1 cellular context compared by ENCODE assay signal in the genomic region with DNA sequence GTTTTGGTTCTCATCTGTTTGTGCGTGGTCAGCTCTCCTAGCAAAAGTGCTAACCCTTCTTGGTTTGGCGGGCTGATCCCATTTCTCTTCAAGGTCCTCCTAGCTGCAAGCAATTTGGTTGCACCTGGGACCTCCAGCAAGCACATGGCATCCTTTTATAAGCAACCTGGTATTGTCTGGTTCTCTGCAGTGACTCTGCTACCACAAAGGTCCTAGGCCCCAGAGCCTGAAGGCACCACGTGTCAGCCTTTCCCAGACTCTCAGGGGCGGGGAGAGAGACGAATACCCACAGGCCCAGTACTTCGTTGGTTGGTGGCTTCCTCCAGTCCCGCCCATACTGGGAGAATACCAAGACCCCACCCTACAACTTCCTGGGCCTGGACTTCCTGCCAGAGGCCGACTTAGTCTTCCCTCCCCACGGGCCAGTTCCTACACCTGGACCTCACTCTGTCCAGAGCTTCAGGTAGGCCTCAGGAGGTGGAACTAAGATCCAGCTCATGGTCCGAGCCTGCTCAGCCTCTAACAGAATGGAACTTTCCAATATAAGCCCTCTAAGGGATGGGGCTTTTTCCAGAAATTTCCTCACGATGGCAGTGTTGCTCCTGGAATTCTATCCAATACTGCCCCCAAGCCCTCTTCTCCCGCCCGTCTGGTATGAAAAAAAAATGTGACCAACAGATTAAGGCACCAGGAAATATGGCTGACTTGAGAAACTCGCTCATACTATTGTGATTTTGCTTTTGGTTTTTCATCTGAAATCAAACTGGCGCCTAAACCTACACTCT.
A peak's percentile ranks its signal among the peaks of the same experiment; 100 is the strongest.
TF ChIP-seq lines count a peak whose summit lies in the region.

No MANE protein-coding gene starts in this region.

TF ChIP-seq in HEK293, 187 proteins besides CTCF, POLR2A, EP300 and RAD21 (continued from another document and continues in another):
- TF ChIP-seq, protein P1, sequence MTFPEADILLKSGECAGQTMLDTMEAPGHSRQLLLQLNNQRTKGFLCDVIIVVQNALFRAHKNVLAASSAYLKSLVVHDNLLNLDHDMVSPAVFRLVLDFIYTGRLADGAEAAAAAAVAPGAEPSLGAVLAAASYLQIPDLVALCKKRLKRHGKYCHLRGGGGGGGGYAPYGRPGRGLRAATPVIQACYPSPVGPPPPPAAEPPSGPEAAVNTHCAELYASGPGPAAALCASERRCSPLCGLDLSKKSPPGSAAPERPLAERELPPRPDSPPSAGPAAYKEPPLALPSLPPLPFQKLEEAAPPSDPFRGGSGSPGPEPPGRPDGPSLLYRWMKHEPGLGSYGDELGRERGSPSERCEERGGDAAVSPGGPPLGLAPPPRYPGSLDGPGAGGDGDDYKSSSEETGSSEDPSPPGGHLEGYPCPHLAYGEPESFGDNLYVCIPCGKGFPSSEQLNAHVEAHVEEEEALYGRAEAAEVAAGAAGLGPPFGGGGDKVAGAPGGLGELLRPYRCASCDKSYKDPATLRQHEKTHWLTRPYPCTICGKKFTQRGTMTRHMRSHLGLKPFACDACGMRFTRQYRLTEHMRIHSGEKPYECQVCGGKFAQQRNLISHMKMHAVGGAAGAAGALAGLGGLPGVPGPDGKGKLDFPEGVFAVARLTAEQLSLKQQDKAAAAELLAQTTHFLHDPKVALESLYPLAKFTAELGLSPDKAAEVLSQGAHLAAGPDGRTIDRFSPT (tag by site-specific recombination; IDR thresholded peaks at IDR 0.05) = no peak
- TF ChIP-seq ZNF473 (tag by site-specific recombination; IDR thresholded peaks at IDR 0.05) (no peak), ZNF548 (tag by site-specific recombination; IDR thresholded peaks at IDR 0.05) (no peak), ZNF768 (tag by site-specific recombination; IDR thresholded peaks at IDR 0.05) (no peak), ZNF157 (tag by site-specific recombination; IDR thresholded peaks at IDR 0.05) (no peak), HOXC10 (CRISPR knock-in tag; IDR thresholded peaks at IDR 0.05) (no peak), ZNF292 (tag by site-specific recombination; IDR thresholded peaks at IDR 0.05; ENCODE audit: borderline replicate concordance, low read depth) (no peak), ZNF76 (tag by site-specific recombination; IDR thresholded peaks at IDR 0.05; ENCODE audit: borderline replicate concordance, low read depth) (no peak; the same call in none of the 2 replicates), ZFP69B (tag by site-specific recombination; IDR thresholded peaks at IDR 0.05) (peak; percentile 34; the same call in 1 of the 2 replicates), ZNF404 (tag by site-specific recombination; IDR thresholded peaks at IDR 0.05) (no peak), ZNF133 (tag by site-specific recombination; IDR thresholded peaks at IDR 0.05) (no peak), ZNF274 (IDR thresholded peaks at IDR 0.05; ENCODE audit: low read length) (no peak), ZNF274 (tag by site-specific recombination; IDR thresholded peaks at IDR 0.05; ENCODE audit: borderline replicate concordance) (no peak), KLF9 (tag by site-specific recombination; IDR thresholded peaks at IDR 0.05; ENCODE audit: low read depth) (no peak), GLI4 (tag by site-specific recombination; IDR thresholded peaks at IDR 0.05) (no peak), ZNF785 (tag by site-specific recombination; IDR thresholded peaks at IDR 0.05) (no peak), ZNF174 (tag by site-specific recombination; IDR thresholded peaks at IDR 0.05) (no peak), ZNF677 (tag by site-specific recombination; IDR thresholded peaks at IDR 0.05) (no peak), ZBTB21 (tag by site-specific recombination; IDR thresholded peaks at IDR 0.05) (peak; percentile 42; the same call in 1 of the 2 replicates), ZNF433 (tag by site-specific recombination; IDR thresholded peaks at IDR 0.05; ENCODE audit: low read depth) (no peak), SP7 (tag by site-specific recombination; IDR thresholded peaks at IDR 0.05) (peak; percentile 60), ZNF223 (tag by site-specific recombination; IDR thresholded peaks at IDR 0.05) (no peak), ZSCAN30 (tag by site-specific recombination; IDR thresholded peaks at IDR 0.05) (peak; percentile 72; the same call in 1 of the 2 replicates), ZNF169 (tag by site-specific recombination; IDR thresholded peaks at IDR 0.05) (no peak), ZNF324 (tag by site-specific recombination; IDR thresholded peaks at IDR 0.05) (peak; percentile 74), ZNF394 (tag by site-specific recombination; IDR thresholded peaks at IDR 0.05; ENCODE audit: borderline replicate concordance) (peak; percentile 41; the same call in 1 of the 2 replicates), SP2 (tag by site-specific recombination; IDR thresholded peaks at IDR 0.05) (peak; percentile 97), KLF8 (tag by site-specific recombination; IDR thresholded peaks at IDR 0.05) (peak; percentile 57; the same call in 1 of the 2 replicates), ZNF776 (tag by site-specific recombination; IDR thresholded peaks at IDR 0.05; ENCODE audit: borderline replicate concordance) (no peak), ZNF664 (tag by site-specific recombination; IDR thresholded peaks at IDR 0.05) (no peak), ZNF571 (tag by site-specific recombination; IDR thresholded peaks at IDR 0.05) (no peak), ZNF23 (tag by site-specific recombination; IDR thresholded peaks at IDR 0.05; ENCODE audit: borderline replicate concordance) (no peak), ZNF792 (tag by site-specific recombination; IDR thresholded peaks at IDR 0.05) (no peak), ZNF510 (tag by site-specific recombination; IDR thresholded peaks at IDR 0.05; ENCODE audit: insufficient replicate concordance) (no peak), ZNF830 (tag by site-specific recombination; IDR thresholded peaks at IDR 0.05; ENCODE audit: low read depth) (no peak), ZNF600 (tag by site-specific recombination; IDR thresholded peaks at IDR 0.05) (peak; percentile 85), ZBTB1 (tag by site-specific recombination; IDR thresholded peaks at IDR 0.05) (no peak), SP3 (tag by site-specific recombination; IDR thresholded peaks at IDR 0.05) (peak; percentile 96), REPIN1 (tag by site-specific recombination; IDR thresholded peaks at IDR 0.05; ENCODE audit: low read depth) (no peak), ZSCAN16 (tag by site-specific recombination; IDR thresholded peaks at IDR 0.05) (no peak), ZNF302 (tag by site-specific recombination; IDR thresholded peaks at IDR 0.05; ENCODE audit: low read depth) (no peak), ZBTB7A (tag by site-specific recombination; IDR thresholded peaks at IDR 0.05; ENCODE audit: low read depth) (no peak)
- TF ChIP-seq, protein P2, sequence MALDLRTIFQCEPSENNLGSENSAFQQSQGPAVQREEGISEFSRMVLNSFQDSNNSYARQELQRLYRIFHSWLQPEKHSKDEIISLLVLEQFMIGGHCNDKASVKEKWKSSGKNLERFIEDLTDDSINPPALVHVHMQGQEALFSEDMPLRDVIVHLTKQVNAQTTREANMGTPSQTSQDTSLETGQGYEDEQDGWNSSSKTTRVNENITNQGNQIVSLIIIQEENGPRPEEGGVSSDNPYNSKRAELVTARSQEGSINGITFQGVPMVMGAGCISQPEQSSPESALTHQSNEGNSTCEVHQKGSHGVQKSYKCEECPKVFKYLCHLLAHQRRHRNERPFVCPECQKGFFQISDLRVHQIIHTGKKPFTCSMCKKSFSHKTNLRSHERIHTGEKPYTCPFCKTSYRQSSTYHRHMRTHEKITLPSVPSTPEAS (tag by site-specific recombination; IDR thresholded peaks at IDR 0.05) = 0 out of 2 replicates have a peak, but pooled peaks have one; percentile 25
- TF ChIP-seq, protein P3, sequence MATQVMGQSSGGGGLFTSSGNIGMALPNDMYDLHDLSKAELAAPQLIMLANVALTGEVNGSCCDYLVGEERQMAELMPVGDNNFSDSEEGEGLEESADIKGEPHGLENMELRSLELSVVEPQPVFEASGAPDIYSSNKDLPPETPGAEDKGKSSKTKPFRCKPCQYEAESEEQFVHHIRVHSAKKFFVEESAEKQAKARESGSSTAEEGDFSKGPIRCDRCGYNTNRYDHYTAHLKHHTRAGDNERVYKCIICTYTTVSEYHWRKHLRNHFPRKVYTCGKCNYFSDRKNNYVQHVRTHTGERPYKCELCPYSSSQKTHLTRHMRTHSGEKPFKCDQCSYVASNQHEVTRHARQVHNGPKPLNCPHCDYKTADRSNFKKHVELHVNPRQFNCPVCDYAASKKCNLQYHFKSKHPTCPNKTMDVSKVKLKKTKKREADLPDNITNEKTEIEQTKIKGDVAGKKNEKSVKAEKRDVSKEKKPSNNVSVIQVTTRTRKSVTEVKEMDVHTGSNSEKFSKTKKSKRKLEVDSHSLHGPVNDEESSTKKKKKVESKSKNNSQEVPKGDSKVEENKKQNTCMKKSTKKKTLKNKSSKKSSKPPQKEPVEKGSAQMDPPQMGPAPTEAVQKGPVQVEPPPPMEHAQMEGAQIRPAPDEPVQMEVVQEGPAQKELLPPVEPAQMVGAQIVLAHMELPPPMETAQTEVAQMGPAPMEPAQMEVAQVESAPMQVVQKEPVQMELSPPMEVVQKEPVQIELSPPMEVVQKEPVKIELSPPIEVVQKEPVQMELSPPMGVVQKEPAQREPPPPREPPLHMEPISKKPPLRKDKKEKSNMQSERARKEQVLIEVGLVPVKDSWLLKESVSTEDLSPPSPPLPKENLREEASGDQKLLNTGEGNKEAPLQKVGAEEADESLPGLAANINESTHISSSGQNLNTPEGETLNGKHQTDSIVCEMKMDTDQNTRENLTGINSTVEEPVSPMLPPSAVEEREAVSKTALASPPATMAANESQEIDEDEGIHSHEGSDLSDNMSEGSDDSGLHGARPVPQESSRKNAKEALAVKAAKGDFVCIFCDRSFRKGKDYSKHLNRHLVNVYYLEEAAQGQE (tag by site-specific recombination; IDR thresholded peaks at IDR 0.05) = no peak
- TF ChIP-seq, protein P4, sequence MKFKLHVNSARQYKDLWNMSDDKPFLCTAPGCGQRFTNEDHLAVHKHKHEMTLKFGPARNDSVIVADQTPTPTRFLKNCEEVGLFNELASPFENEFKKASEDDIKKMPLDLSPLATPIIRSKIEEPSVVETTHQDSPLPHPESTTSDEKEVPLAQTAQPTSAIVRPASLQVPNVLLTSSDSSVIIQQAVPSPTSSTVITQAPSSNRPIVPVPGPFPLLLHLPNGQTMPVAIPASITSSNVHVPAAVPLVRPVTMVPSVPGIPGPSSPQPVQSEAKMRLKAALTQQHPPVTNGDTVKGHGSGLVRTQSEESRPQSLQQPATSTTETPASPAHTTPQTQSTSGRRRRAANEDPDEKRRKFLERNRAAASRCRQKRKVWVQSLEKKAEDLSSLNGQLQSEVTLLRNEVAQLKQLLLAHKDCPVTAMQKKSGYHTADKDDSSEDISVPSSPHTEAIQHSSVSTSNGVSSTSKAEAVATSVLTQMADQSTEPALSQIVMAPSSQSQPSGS (tag by site-specific recombination; IDR thresholded peaks at IDR 0.05; ENCODE audit: low read depth) = no peak; the same call in 1 of the 2 replicates
- TF ChIP-seq, protein P5, sequence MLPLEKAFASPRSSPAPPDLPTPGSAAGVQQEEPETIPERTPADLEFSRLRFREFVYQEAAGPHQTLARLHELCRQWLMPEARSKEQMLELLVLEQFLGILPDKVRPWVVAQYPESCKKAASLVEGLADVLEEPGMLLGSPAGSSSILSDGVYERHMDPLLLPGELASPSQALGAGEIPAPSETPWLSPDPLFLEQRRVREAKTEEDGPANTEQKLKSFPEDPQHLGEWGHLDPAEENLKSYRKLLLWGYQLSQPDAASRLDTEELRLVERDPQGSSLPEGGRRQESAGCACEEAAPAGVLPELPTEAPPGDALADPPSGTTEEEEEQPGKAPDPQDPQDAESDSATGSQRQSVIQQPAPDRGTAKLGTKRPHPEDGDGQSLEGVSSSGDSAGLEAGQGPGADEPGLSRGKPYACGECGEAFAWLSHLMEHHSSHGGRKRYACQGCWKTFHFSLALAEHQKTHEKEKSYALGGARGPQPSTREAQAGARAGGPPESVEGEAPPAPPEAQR (tag by site-specific recombination; IDR thresholded peaks at IDR 0.05) = peak; percentile 42; the same call in 1 of the 2 replicates
- TF ChIP-seq, protein P6, sequence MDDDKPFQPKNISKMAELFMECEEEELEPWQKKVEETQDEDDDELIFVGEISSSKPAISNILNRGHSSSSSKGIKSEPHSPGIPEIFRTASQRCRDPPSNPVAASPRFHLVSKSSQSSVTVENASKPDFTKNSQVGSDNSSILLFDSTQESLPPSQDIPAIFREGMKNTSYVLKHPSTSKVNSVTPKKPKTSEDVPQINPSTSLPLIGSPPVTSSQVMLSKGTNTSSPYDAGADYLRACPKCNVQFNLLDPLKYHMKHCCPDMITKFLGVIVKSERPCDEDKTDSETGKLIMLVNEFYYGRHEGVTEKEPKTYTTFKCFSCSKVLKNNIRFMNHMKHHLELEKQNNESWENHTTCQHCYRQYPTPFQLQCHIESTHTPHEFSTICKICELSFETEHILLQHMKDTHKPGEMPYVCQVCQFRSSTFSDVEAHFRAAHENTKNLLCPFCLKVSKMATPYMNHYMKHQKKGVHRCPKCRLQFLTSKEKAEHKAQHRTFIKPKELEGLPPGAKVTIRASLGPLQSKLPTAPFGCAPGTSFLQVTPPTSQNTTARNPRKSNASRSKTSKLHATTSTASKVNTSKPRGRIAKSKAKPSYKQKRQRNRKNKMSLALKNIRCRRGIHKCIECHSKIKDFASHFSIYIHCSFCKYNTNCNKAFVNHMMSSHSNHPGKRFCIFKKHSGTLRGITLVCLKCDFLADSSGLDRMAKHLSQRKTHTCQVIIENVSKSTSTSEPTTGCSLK (tag by site-specific recombination; IDR thresholded peaks at IDR 0.05) = no peak
- TF ChIP-seq, protein P7, sequence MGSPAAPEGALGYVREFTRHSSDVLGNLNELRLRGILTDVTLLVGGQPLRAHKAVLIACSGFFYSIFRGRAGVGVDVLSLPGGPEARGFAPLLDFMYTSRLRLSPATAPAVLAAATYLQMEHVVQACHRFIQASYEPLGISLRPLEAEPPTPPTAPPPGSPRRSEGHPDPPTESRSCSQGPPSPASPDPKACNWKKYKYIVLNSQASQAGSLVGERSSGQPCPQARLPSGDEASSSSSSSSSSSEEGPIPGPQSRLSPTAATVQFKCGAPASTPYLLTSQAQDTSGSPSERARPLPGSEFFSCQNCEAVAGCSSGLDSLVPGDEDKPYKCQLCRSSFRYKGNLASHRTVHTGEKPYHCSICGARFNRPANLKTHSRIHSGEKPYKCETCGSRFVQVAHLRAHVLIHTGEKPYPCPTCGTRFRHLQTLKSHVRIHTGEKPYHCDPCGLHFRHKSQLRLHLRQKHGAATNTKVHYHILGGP (tag by site-specific recombination; IDR thresholded peaks at IDR 0.05) = no peak
- TF ChIP-seq, protein P8, sequence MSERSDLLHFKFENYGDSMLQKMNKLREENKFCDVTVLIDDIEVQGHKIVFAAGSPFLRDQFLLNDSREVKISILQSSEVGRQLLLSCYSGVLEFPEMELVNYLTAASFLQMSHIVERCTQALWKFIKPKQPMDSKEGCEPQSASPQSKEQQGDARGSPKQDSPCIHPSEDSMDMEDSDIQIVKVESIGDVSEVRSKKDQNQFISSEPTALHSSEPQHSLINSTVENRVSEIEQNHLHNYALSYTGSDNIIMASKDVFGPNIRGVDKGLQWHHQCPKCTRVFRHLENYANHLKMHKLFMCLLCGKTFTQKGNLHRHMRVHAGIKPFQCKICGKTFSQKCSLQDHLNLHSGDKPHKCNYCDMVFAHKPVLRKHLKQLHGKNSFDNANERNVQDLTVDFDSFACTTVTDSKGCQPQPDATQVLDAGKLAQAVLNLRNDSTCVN (tag by site-specific recombination; optimal IDR thresholded peaks at IDR 0.05) = no peak
